In genomic region chr22:23893957-23894709, GRCh38 we compare ENCODE assay signal across 8 cellular contexts. TPM values are rescaled to one million over a fixed set of nuclear protein-coding genes. Genes with fewer than 3 reads are reported as not detected.
DNase-seq lines count a peak whose midpoint lies in the region; ATAC-seq and TF ChIP-seq lines count a peak whose summit lies in the region.

MIF (plus strand) TSS chr22:23894383; CDS start chr22:23894475, 92 bp downstream.

- WGBS in testis, 2 donors, result 0 to 1% methylated on average over 7 to 66 of the region's 71 CpGs

- H3K27me3 ChIP-seq in osteoblast (ENCODE audit: insufficient read depth, low read length) (no peaks in the 10 kb centered on the region), testis (no peaks in the 10 kb centered on the region)

- peak within 1 kb of the TSS; percentile 98 for H3K4me3 ChIP-seq in GM12865 (ENCODE audit: low read depth, low read length)
- H3K4me3 ChIP-seq in osteoblast (ENCODE audit: insufficient read depth, low read length), result peak within 1 kb of the TSS; percentile 92
- H3K4me3 ChIP-seq in testis, result peak within 1 kb of the TSS; percentile 78 to 98

- peaks cover 17 to 33% of the 10 kb centered on the region in 2 donors for H3K36me3 Mint-ChIP-seq in activated naive CD4-positive, alpha-beta T cell treated with anti-CD3 and anti-CD28 coated beads, Interleukin-2, amount 50 U/mL, for 72 hours

- H3K27ac Mint-ChIP-seq in activated naive CD4-positive, alpha-beta T cell treated with anti-CD3 and anti-CD28 coated beads, Interleukin-2, amount 50 U/mL, for 72 hours, result peak within 1 kb of the TSS; percentile 96 to 98

- TF ChIP-seq POLR2A in testis (IDR thresholded peaks at IDR 0.05), result peak; percentile 46

- H3K36me3 ChIP-seq in osteoblast (ENCODE audit: insufficient read depth, low read length) (peaks cover 15% of the 10 kb centered on the region), testis (ENCODE audit: low read depth, missing control alignments) (no peaks in the 10 kb centered on the region)

- H3K79me2 ChIP-seq in osteoblast (ENCODE audit: insufficient read depth, low read length), result peaks cover 22% of the 10 kb centered on the region

- TF ChIP-seq CTCF in GM12865 (IDR thresholded peaks at IDR 0.05; ENCODE audit: insufficient read depth, low read depth, low read length, missing control alignments) (peak; percentile 89), osteoblast (IDR thresholded peaks at IDR 0.05; ENCODE audit: extremely low read depth, low read depth, low read length) (peak; percentile 72), testis (IDR thresholded peaks at IDR 0.05) (peak; percentile 59 to 79 (median 75))

- H3K4me1 ChIP-seq in osteoblast (ENCODE audit: insufficient read depth, low read length), result peaks cover 11% of the 10 kb centered on the region
- H3K4me1 ChIP-seq in testis, result peaks cover 19% of the 10 kb centered on the region

- peaks cover 16% of the 10 kb centered on the region for H4K20me1 ChIP-seq in osteoblast (ENCODE audit: insufficient read depth, low read length)

- peak; percentile 87 for ATAC-seq in HG02610 (IDR thresholded peaks at IDR 0.05; ENCODE audit: unreplicated experiment)
- peak; percentile 87 to 93 for ATAC-seq in activated naive CD4-positive, alpha-beta T cell treated with anti-CD3 and anti-CD28 coated beads, Interleukin-2, amount 50 U/mL, for 72 hours

- peak within 1 kb of the TSS; percentile 90 for H3K4me2 ChIP-seq in osteoblast (ENCODE audit: insufficient read depth, low read length)

- intact Hi-C loops in testis (cut with DNase I; ENCODE audit: low total_unique reads), result no loop called here

- DNase-seq in GM12865 (ENCODE audit: low read depth) (peak; percentile 98), NCI-H1092 (lab: John Stamatoyannopoulos, UW) (peak; percentile 89), SKM-1 (lab: John Stamatoyannopoulos, UW; ENCODE audit: unreplicated experiment) (peak; percentile 88), glomerular visceral epithelial cell (ENCODE audit: extremely low spot score) (peak; percentile 94), osteoblast (ENCODE audit: insufficient read length, low spot score, missing footprints) (peak; percentile 99), testis (peak; percentile 95)
- DNase-seq in activated naive CD4-positive, alpha-beta T cell treated with anti-CD3 and anti-CD28 coated beads, Interleukin-2, amount 50 U/mL, for 72 hours (ENCODE audit: low spot score in 2 of 2), result peak; percentile 96 to 100

- peak within 1 kb of the TSS; percentile 95 for H2AFZ ChIP-seq in osteoblast (ENCODE audit: low read length)

- H3K9me3 ChIP-seq in osteoblast (ENCODE audit: low read depth, low read length) (no peaks in the 10 kb centered on the region), testis (no peaks in the 10 kb centered on the region)

- H3K27ac ChIP-seq in osteoblast (ENCODE audit: low read depth, low read length) (peak within 1 kb of the TSS; percentile 68), testis (peak within 1 kb of the TSS; percentile 97 to 98)

- H3K9me3 Mint-ChIP-seq in activated naive CD4-positive, alpha-beta T cell treated with anti-CD3 and anti-CD28 coated beads, Interleukin-2, amount 50 U/mL, for 72 hours, result no peaks in the 10 kb centered on the region

RNA-seq across cellular contexts. Expression of gene MIF, which starts in this region (rescaled TPM):
- total RNA-seq in activated naive CD4-positive, alpha-beta T cell treated with anti-CD3 and anti-CD28 coated beads, Interleukin-2, amount 50 U/mL, for 72 hours, result 1,000 to 10,000 TPM in 1 of 2 donors, 100 to 1,000 TPM in 1; 919 to 1,364 TPM
- total RNA-seq in osteoblast (123 and 131 TPM in 2 replicates), testis (100 to 1,000 TPM; 239 to 472 TPM)
- polyA plus RNA-seq in testis (ENCODE audit: insufficient read depth, low read depth, low replicate concordance), result 177 TPM

Comparison
In these comparisons a context has a peak if more than half of its experiments do, and no peak if none do; other contexts are left out.
1. Peak in every context shown above with its lines: DNase-seq, ATAC-seq, H3K4me3 ChIP-seq and H3K27ac ChIP-seq.